25 cellular contexts compared by ENCODE assay signal in genomic region chr18:12825230-12825629, GRCh38.
"Had no signal": no experiment of that assay in that cellular context is flagged by ENCODE, and none has a peak within 500 bp of the region (broad histone marks: within the 10 kb centered on the region; RNA-seq: fewer than 3 reads in every experiment).

No MANE protein-coding gene starts in this region.

- FAIRE-seq: colon, endometrium, frontal cortex, kidney had no signal

- H3K4me3 ChIP-seq: esophagus muscularis mucosa, gastroesophageal sphincter, heart left ventricle, hepatocyte, left lung, lower lobe of right lung had no signal

- H3K4me3 Mint-ChIP-seq: dendritic cell treated with granulocyte-macrophage colony-stimulating factor and Interleukin-4, amounts not matched to agents 40 ng/mL and 50 ng/mL, for 4 days; effector memory CD8-positive, alpha-beta T cell; endodermal cell; immature natural killer cell; mesothelial cell of epicardium had no signal

- H2AFZ ChIP-seq: hepatocyte had no signal

- DNase-seq: cortex of kidney; effector CD8-positive, alpha-beta T cell; effector memory CD8-positive, alpha-beta T cell; endodermal cell; erythroblast; foreskin keratinocyte; heart left ventricle; hypothalamus; immature natural killer cell; islet precursor cell; kidney; kidney glomerular epithelial cell; left lung; left ventricle myocardium superior; lower lobe of right lung; mesenchymal stem cell had no signal

- H3K27me3 Mint-ChIP-seq: dendritic cell treated with granulocyte-macrophage colony-stimulating factor and Interleukin-4, amounts not matched to agents 40 ng/mL and 50 ng/mL, for 4 days; effector memory CD8-positive, alpha-beta T cell had no signal

- H3K27ac Mint-ChIP-seq: dendritic cell treated with granulocyte-macrophage colony-stimulating factor and Interleukin-4, amounts not matched to agents 40 ng/mL and 50 ng/mL, for 4 days; effector memory CD8-positive, alpha-beta T cell; endodermal cell; mesothelial cell of epicardium had no signal

- ATAC-seq: effector memory CD8-positive, alpha-beta T cell; foreskin keratinocyte; gastroesophageal sphincter; heart left ventricle; left lung; left ventricle myocardium superior; lower lobe of right lung had no signal

- H3K27me3 ChIP-seq: esophagus muscularis mucosa, foreskin keratinocyte, gastroesophageal sphincter, heart left ventricle, hepatocyte, left lung had no signal

- H3K9me3 Mint-ChIP-seq: effector memory CD8-positive, alpha-beta T cell had no signal

- H3K4me1 ChIP-seq: lower lobe of right lung had no signal

- H3K27ac ChIP-seq: epithelial cell of prostate, esophagus muscularis mucosa, foreskin keratinocyte, gastroesophageal sphincter, heart left ventricle, hepatocyte, left lung, lower lobe of right lung had no signal

- H3K79me2 ChIP-seq: hepatocyte had no signal

- H3K4me2 ChIP-seq: hepatocyte had no signal
